17 cellular contexts compared by ENCODE assay signal in genomic region chr20:7387638-7388193, GRCh38.
DNase-seq lines count a peak whose midpoint lies in the region; FAIRE-seq and TF ChIP-seq lines count a peak whose summit lies in the region.
"Had no signal": no experiment of that assay in that cellular context is flagged by ENCODE, and none has a peak within 500 bp of the region (broad histone marks: within the 10 kb centered on the region; RNA-seq: fewer than 3 reads in every experiment).

No MANE protein-coding gene starts in this region.

- H3K36me3 ChIP-seq in MM.1S (replicated peaks; ENCODE audit: insufficient read depth, low read length) (no peaks in the 10 kb centered on the region), bronchial epithelial cell (ENCODE audit: control insufficient read depth, insufficient read depth, low read length) (no peaks in the 10 kb centered on the region), ascending aorta (no peaks in the 10 kb centered on the region)

- intact Hi-C loops in ascending aorta (cut with DNase I): no loop called here

- no peak for FAIRE-seq in bronchial epithelial cell (lab: Jason Lieb, UNC)
- FAIRE-seq: A549, D721Med, GM12892, GM19239, H54, K562 had no signal

- H4K20me1 ChIP-seq in MM.1S (ENCODE audit: insufficient read depth, low read length): no peaks in the 10 kb centered on the region

- H3K4me1 ChIP-seq in MM.1S (ENCODE audit: low read length): no peaks in the 10 kb centered on the region
- H3K4me1 ChIP-seq in ascending aorta: no peaks in the 10 kb centered on the region
- H3K4me1 ChIP-seq: A549 had no signal

- no peaks in the 10 kb centered on the region for H3K9me2 ChIP-seq in MM.1S (replicated peaks; ENCODE audit: insufficient read depth, low read length)

- H2AFZ ChIP-seq in MM.1S (ENCODE audit: low read length): no peak overlapping the region

- DNase-seq in DMS153 (lab: John Stamatoyannopoulos, UW): peak; percentile 59
- peak; percentile 7 for DNase-seq in DMS153 treated with DMSO at 0.1 percent for 48 hours (lab: John Stamatoyannopoulos, UW; ENCODE audit: unreplicated experiment)
- peak; percentile 49 for DNase-seq in MM.1S
- DNase-seq in bronchial epithelial cell (ENCODE audit: low read depth): peak; percentile 45
- no peak for DNase-seq in activated CD4-positive, alpha-beta T cell treated with anti-CD3 and anti-CD28 coated beads for 48 hours
- DNase-seq in ascending aorta (ENCODE audit: low spot score in 2 of 2): no peak
- no peak for DNase-seq in activated CD8-positive, alpha-beta memory T cell treated with anti-CD3 and anti-CD28 coated beads for 24 hours
- DNase-seq: CD8-positive, alpha-beta T cell; COR-L47; DMS79 had no signal

- no peak overlapping the region for H3K4me2 ChIP-seq in MM.1S (ENCODE audit: low read depth, low read length)
- H3K4me2 ChIP-seq: A549 had no signal

- H3K9me3 ChIP-seq in MM.1S (replicated peaks; ENCODE audit: insufficient read depth, low read length): no peaks in the 10 kb centered on the region
- no peaks in the 10 kb centered on the region for H3K9me3 ChIP-seq in ascending aorta
- H3K9me3 ChIP-seq: A549 had no signal

- no peak overlapping the region for H3K9ac ChIP-seq in MM.1S (ENCODE audit: low read length)

- H3F3A ChIP-seq in MM.1S (ENCODE audit: insufficient read depth, low read length): no peaks in the 10 kb centered on the region

- H3K27me3 ChIP-seq in MM.1S (replicated peaks; ENCODE audit: insufficient read depth, low read length) (no peaks in the 10 kb centered on the region), bronchial epithelial cell (ENCODE audit: control insufficient read depth, insufficient read depth, low read length) (no peaks in the 10 kb centered on the region), ascending aorta (no peaks in the 10 kb centered on the region)

- H3K27ac ChIP-seq in MM.1S (ENCODE audit: low read length) (no peak overlapping the region), ascending aorta (no peak overlapping the region)
- H3K27ac ChIP-seq: A549, HL-60 had no signal

- no peaks in the 10 kb centered on the region for H3K79me2 ChIP-seq in MM.1S (ENCODE audit: low read length)

- H3K4me3 ChIP-seq in MM.1S (ENCODE audit: low read length): no peak overlapping the region
- no peak overlapping the region for H3K4me3 ChIP-seq in bronchial epithelial cell (ENCODE audit: low read depth, low read length)
- H3K4me3 ChIP-seq in ascending aorta: no peak overlapping the region
- H3K4me3 ChIP-seq: A549, K562 had no signal

- TF ChIP-seq CTCF in MM.1S (IDR thresholded peaks at IDR 0.05; ENCODE audit: low read length) (no peak), bronchial epithelial cell (IDR thresholded peaks at IDR 0.05; ENCODE audit: insufficient read depth, low read length, severe bottlenecking) (no peak), ascending aorta (IDR thresholded peaks at IDR 0.05) (no peak)

Comparison
In these comparisons a context has a peak if more than half of its experiments do, and no peak if none do; other contexts are left out.
1. DNase-seq: peak in DMS153 (single experiment), DMS153 treated with DMSO at 0.1 percent for 48 hours (single experiment), MM.1S (single experiment) and bronchial epithelial cell (single experiment); none in activated CD4-positive, alpha-beta T cell treated with anti-CD3 and anti-CD28 coated beads for 48 hours (single experiment), ascending aorta (0 of 2) and activated CD8-positive, alpha-beta memory T cell treated with anti-CD3 and anti-CD28 coated beads for 24 hours (single experiment).